ENCODE assay signal across 8 cellular contexts in genomic region chr2:169528271-169528701, GRCh38. TPM values are rescaled to one million over a fixed set of nuclear protein-coding genes. Genes with fewer than 3 reads are reported as not detected.
A peak's percentile ranks its signal among the peaks of the same experiment; 100 is the strongest.
DNase-seq lines count a peak whose midpoint lies in the region; ATAC-seq, FAIRE-seq and TF ChIP-seq lines count a peak whose summit lies in the region.

No MANE protein-coding gene starts in this region.

- H3K4me3 ChIP-seq in AG04450 (ENCODE audit: low read depth, low read length) (no peak overlapping the region), endothelial cell of umbilical vein (replicated peaks in 1 of 3; ENCODE audit: insufficient read depth in 1 of 3, low read depth in 1 of 3, low read length in 3 of 3) (no peak overlapping the region)

- H2AFZ ChIP-seq in endothelial cell of umbilical vein (ENCODE audit: low read depth, low read length), result no peak overlapping the region

- H3K9me3 Mint-ChIP-seq in activated CD8-positive, alpha-beta T cell treated with anti-CD3 and anti-CD28 coated beads, Interleukin-2, amount 10 ng/mL, durations not matched to agents 7 days and 5 days (ENCODE audit: insufficient read depth), result no peaks in the 10 kb centered on the region
- no peaks in the 10 kb centered on the region for H3K9me3 Mint-ChIP-seq in naive thymus-derived CD8-positive, alpha-beta T cell

- no peaks in the 10 kb centered on the region for H3K36me3 ChIP-seq in endothelial cell of umbilical vein (ENCODE audit: control insufficient read depth in 2 of 2, extremely low read depth in 1 of 2, insufficient read depth in 2 of 2, low read length in 2 of 2)

- H3K27me3 Mint-ChIP-seq in activated CD8-positive, alpha-beta T cell treated with anti-CD3 and anti-CD28 coated beads, Interleukin-2, amount 10 ng/mL, durations not matched to agents 7 days and 5 days (ENCODE audit: low read depth), result no peaks in the 10 kb centered on the region
- no peaks in the 10 kb centered on the region for H3K27me3 Mint-ChIP-seq in naive thymus-derived CD8-positive, alpha-beta T cell

- H3K4me1 Mint-ChIP-seq in activated CD8-positive, alpha-beta T cell treated with anti-CD3 and anti-CD28 coated beads, Interleukin-2, amount 10 ng/mL, durations not matched to agents 7 days and 5 days (ENCODE audit: low read depth), result no peaks in the 10 kb centered on the region
- peaks cover 0 to 1% (median 0%) of the 10 kb centered on the region in 4 donors for H3K4me1 Mint-ChIP-seq in naive thymus-derived CD8-positive, alpha-beta T cell

- no TSS peak for BruUV-seq in endothelial cell of umbilical vein (replicated peaks; lab: Mats Ljungman, UMichigan)

- peak; percentile 65 for ATAC-seq in HG03097 (IDR thresholded peaks at IDR 0.05; ENCODE audit: low FRiP score, unreplicated experiment)
- peak; percentile 94 for ATAC-seq in activated CD8-positive, alpha-beta T cell treated with anti-CD3 and anti-CD28 coated beads, Interleukin-2, amount 10 ng/mL, durations not matched to agents 7 days and 5 days
- ATAC-seq in naive thymus-derived CD8-positive, alpha-beta T cell, result peak; percentile 76 to 82
- ATAC-seq in stimulated activated naive CD8-positive, alpha-beta T cell treated with anti-CD3 and anti-CD28 coated beads, Interleukin-15, Interleukin-2, amounts not matched to agents 100 U/mL and 50 U/mL, for 24 hours, result peak; percentile 63

- no peaks in the 10 kb centered on the region for H3K79me2 ChIP-seq in endothelial cell of umbilical vein (ENCODE audit: control insufficient read depth, insufficient read depth, low read length)

- intact Hi-C loops in endothelial cell of umbilical vein (cut with micrococcal nuclease), result loop anchor here (1.0 kb wide), 3 partner anchors 76 to 400 kb away; no protein-coding TSS in a partner anchor

- TF ChIP-seq CTCF in AG04450 (IDR thresholded peaks at IDR 0.05; ENCODE audit: low read depth, low read length) (peak; percentile 86), endothelial cell of umbilical vein (IDR thresholded peaks at IDR 0.05; ENCODE audit: extremely low read depth in 1 of 2, insufficient read depth in 1 of 2, low read depth in 1 of 2, low read length in 2 of 2) (peak; percentile 76 to 80)

- no peak for DNase-seq in AG04450 (ENCODE audit: low read depth, low spot score)
- DNase-seq in GM18507 (ENCODE audit: extremely low spot score, insufficient read length, low read depth), result peak; percentile 11
- DNase-seq in NCI-H748 (lab: John Stamatoyannopoulos, UW; ENCODE audit: unreplicated experiment), result peak; percentile 72
- DNase-seq in activated CD8-positive, alpha-beta T cell treated with anti-CD3 and anti-CD28 coated beads, Interleukin-2, amount 10 ng/mL, durations not matched to agents 7 days and 5 days, result peak; percentile 82
- DNase-seq in endothelial cell of umbilical vein (ENCODE audit: low read depth, low spot score), result peak; percentile 68
- peak; percentile 43 to 79 (median 64) for DNase-seq in naive thymus-derived CD8-positive, alpha-beta T cell
- DNase-seq in stimulated activated naive CD8-positive, alpha-beta T cell treated with anti-CD3 and anti-CD28 coated beads, Interleukin-15, Interleukin-2, amounts not matched to agents 100 U/mL and 50 U/mL, for 24 hours, result peak; percentile 81

- H3K9me1 ChIP-seq in endothelial cell of umbilical vein (replicated peaks; ENCODE audit: control insufficient read depth, extremely low read depth, insufficient read depth, low read length), result no peaks in the 10 kb centered on the region

- FAIRE-seq in GM18507 (lab: Jason Lieb, UNC), result peak; percentile 91
- FAIRE-seq in endothelial cell of umbilical vein (lab: Jason Lieb, UNC), result peak; percentile 68

- H3K9me3 ChIP-seq in AG04450 (ENCODE audit: control insufficient read depth, insufficient read depth, low read length) (no peaks in the 10 kb centered on the region), endothelial cell of umbilical vein (replicated peaks; ENCODE audit: control insufficient read depth, insufficient read depth, low read length) (no peaks in the 10 kb centered on the region)

- CTCF ChIA-PET in AG04450 (lab: Charles Lee), result interaction anchor here (0.6 to 2.4 kb wide), 38 partner anchors 9 to 338 kb away, joined by 3 to 23 read pairs (median 4); partner anchors contain the start of genes BBS5 and KLHL41
- CTCF ChIA-PET in activated CD8-positive, alpha-beta T cell treated with anti-CD3 and anti-CD28 coated beads, Interleukin-2, amount 10 ng/mL, durations not matched to agents 7 days and 5 days (lab: Charles Lee), result interaction anchor here (0.6 to 1.5 kb wide), 16 partner anchors 9 to 400 kb away, joined by 3 to 6 read pairs (median 4); partner anchors contain the start of gene KLHL41
- CTCF ChIA-PET in endothelial cell of umbilical vein (lab: Charles Lee), result interaction anchor here (0.6 to 1.8 kb wide), 13 partner anchors 9 to 400 kb away, joined by 3 to 11 read pairs (median 4); partner anchors contain the start of gene KLHL41

- H3K9ac ChIP-seq in endothelial cell of umbilical vein (replicated peaks; ENCODE audit: extremely low read depth, insufficient read depth, low read length), result no peak overlapping the region

- H3K27ac ChIP-seq in AG04450 (ENCODE audit: low read depth, low read length) (no peak overlapping the region), endothelial cell of umbilical vein (ENCODE audit: insufficient read depth, low read depth, low read length) (no peak overlapping the region)

- H3K4me2 ChIP-seq in endothelial cell of umbilical vein (ENCODE audit: insufficient read depth, low read length), result no peak overlapping the region

- H4K20me1 ChIP-seq in endothelial cell of umbilical vein (replicated peaks; ENCODE audit: control insufficient read depth, extremely low read depth, insufficient read depth, low read length), result no peaks in the 10 kb centered on the region

- TF ChIP-seq POLR2A in endothelial cell of umbilical vein (IDR thresholded peaks at IDR 0.05; ENCODE audit: low read depth, low read length), result no peak

- no peak overlapping the region for H3K4me3 Mint-ChIP-seq in activated CD8-positive, alpha-beta T cell treated with anti-CD3 and anti-CD28 coated beads, Interleukin-2, amount 10 ng/mL, durations not matched to agents 7 days and 5 days
- no peak overlapping the region for H3K4me3 Mint-ChIP-seq in naive thymus-derived CD8-positive, alpha-beta T cell

- dilution Hi-C loops in endothelial cell of umbilical vein (cut with MboI; ENCODE audit: extremely low pct_ligation_motif_present, low sequenced_read_pairs), result no loop called here

- POLR2A ChIA-PET in AG04450 (lab: Yijun Ruan, JAX) (no interaction called here), endothelial cell of umbilical vein (lab: Charles Lee) (no interaction called here)
- POLR2A ChIA-PET in activated CD8-positive, alpha-beta T cell treated with anti-CD3 and anti-CD28 coated beads, Interleukin-2, amount 10 ng/mL, durations not matched to agents 7 days and 5 days (lab: Charles Lee), result no interaction called here
- POLR2A ChIA-PET in naive thymus-derived CD8-positive, alpha-beta T cell (lab: Charles Lee), result no interaction called here

- H3K27me3 ChIP-seq in AG04450 (ENCODE audit: control insufficient read depth, insufficient read depth, low read length) (no peaks in the 10 kb centered on the region), endothelial cell of umbilical vein (ENCODE audit: control insufficient read depth in 2 of 2, insufficient read depth in 2 of 2, low read length in 2 of 2) (no peaks in the 10 kb centered on the region)

- no peak overlapping the region for H3K27ac Mint-ChIP-seq in activated CD8-positive, alpha-beta T cell treated with anti-CD3 and anti-CD28 coated beads, Interleukin-2, amount 10 ng/mL, durations not matched to agents 7 days and 5 days
- peak overlapping the region in 2 of 10 donors; percentile 23 to 31 for H3K27ac Mint-ChIP-seq in naive thymus-derived CD8-positive, alpha-beta T cell

- no peaks in the 10 kb centered on the region for H3K4me1 ChIP-seq in endothelial cell of umbilical vein (ENCODE audit: control insufficient read depth, extremely low read depth, insufficient read depth, low read length)

- H3K36me3 Mint-ChIP-seq in activated CD8-positive, alpha-beta T cell treated with anti-CD3 and anti-CD28 coated beads, Interleukin-2, amount 10 ng/mL, durations not matched to agents 7 days and 5 days (ENCODE audit: low read depth), result peaks cover 18% of the 10 kb centered on the region
- H3K36me3 Mint-ChIP-seq in naive thymus-derived CD8-positive, alpha-beta T cell, result peaks cover 0 to 21% (median 0%) of the 10 kb centered on the region in 3 donors

RNA-seq across cellular contexts. Expression of gene KLHL41, which starts 18.8 kb away (rescaled TPM):
- 0.22 and 0.26 TPM in 2 replicates for polyA plus RNA-seq in AG04450 (2011; rRNA removed)
- 0.13 and 0.14 TPM in 2 replicates for polyA minus RNA-seq in AG04450 (2011; rRNA and poly(A)+ RNA removed)
- total RNA-seq in activated CD8-positive, alpha-beta T cell treated with anti-CD3 and anti-CD28 coated beads, Interleukin-2, amount 10 ng/mL, durations not matched to agents 7 days and 5 days, result not detected
- total RNA-seq in endothelial cell of umbilical vein, result 0.21 and 0.73 TPM in 2 replicates
- 0.05 and 0.08 TPM in 2 replicates for polyA plus RNA-seq in endothelial cell of umbilical vein
- polyA plus RNA-seq in endothelial cell of umbilical vein (2011; cell fraction: cytosol; rRNA removed), result 0.05 and 0.13 TPM in 2 replicates
- 0.42 and 0.70 TPM in 2 replicates for polyA plus RNA-seq in endothelial cell of umbilical vein (2011; cell fraction: nucleus; rRNA removed)
- polyA plus RNA-seq in endothelial cell of umbilical vein (2012), result 0.16 and 0.19 TPM in 2 replicates
- 0.15 and 0.32 TPM in 2 replicates for polyA minus RNA-seq in endothelial cell of umbilical vein
- polyA minus RNA-seq in endothelial cell of umbilical vein (2011; cell fraction: cytosol; rRNA and poly(A)+ RNA removed), result not detected
- 0.24 and 0.29 TPM in 2 replicates for polyA minus RNA-seq in endothelial cell of umbilical vein (2011; cell fraction: nucleus; rRNA and poly(A)+ RNA removed)
- not detected for total RNA-seq in naive thymus-derived CD8-positive, alpha-beta T cell
- polyA plus RNA-seq in naive thymus-derived CD8-positive, alpha-beta T cell, result under 1 TPM in 1 of 3 donors, not detected in 2; 0.09 TPM

RNA-seq across cellular contexts. Expression of gene FASTKD1, which starts 45.4 kb away (rescaled TPM):
- polyA plus RNA-seq in AG04450 (2011; rRNA removed), result 15.8 and 23.1 TPM in 2 replicates
- 7.4 and 12.2 TPM in 2 replicates for polyA minus RNA-seq in AG04450 (2011; rRNA and poly(A)+ RNA removed)
- 10 to 100 TPM; 42.1 to 52.0 TPM for total RNA-seq in activated CD8-positive, alpha-beta T cell treated with anti-CD3 and anti-CD28 coated beads, Interleukin-2, amount 10 ng/mL, durations not matched to agents 7 days and 5 days
- total RNA-seq in endothelial cell of umbilical vein, result 32.2 and 33.4 TPM in 2 replicates
- 6.3 and 8.9 TPM in 2 replicates for polyA plus RNA-seq in endothelial cell of umbilical vein
- polyA plus RNA-seq in endothelial cell of umbilical vein (2011; cell fraction: cytosol; rRNA removed), result 9.0 and 10.6 TPM in 2 replicates
- polyA plus RNA-seq in endothelial cell of umbilical vein (2011; cell fraction: nucleus; rRNA removed), result 35.1 and 45.9 TPM in 2 replicates
- polyA plus RNA-seq in endothelial cell of umbilical vein (2012), result 24.9 and 30.5 TPM in 2 replicates
- polyA minus RNA-seq in endothelial cell of umbilical vein, result 15.8 and 16.1 TPM in 2 replicates
- polyA minus RNA-seq in endothelial cell of umbilical vein (2011; cell fraction: cytosol; rRNA and poly(A)+ RNA removed), result 4.9 TPM
- 21.4 and 34.8 TPM in 2 replicates for polyA minus RNA-seq in endothelial cell of umbilical vein (2011; cell fraction: nucleus; rRNA and poly(A)+ RNA removed)
- total RNA-seq in naive thymus-derived CD8-positive, alpha-beta T cell, result 10 to 100 TPM; 25.3 to 26.8 TPM
- polyA plus RNA-seq in naive thymus-derived CD8-positive, alpha-beta T cell, result 10 to 100 TPM; 10.8 to 17.3 (median 16.5) TPM

RNA-seq across cellular contexts. Expression of gene BBS5, which starts 49.0 kb away (rescaled TPM):
- polyA plus RNA-seq in AG04450 (2011; rRNA removed), result 2.0 and 2.1 TPM in 2 replicates
- 4.5 and 5.8 TPM in 2 replicates for polyA minus RNA-seq in AG04450 (2011; rRNA and poly(A)+ RNA removed)
- total RNA-seq in activated CD8-positive, alpha-beta T cell treated with anti-CD3 and anti-CD28 coated beads, Interleukin-2, amount 10 ng/mL, durations not matched to agents 7 days and 5 days, result 1 to 10 TPM; 1.9 to 2.2 TPM
- 4.1 and 5.6 TPM in 2 replicates for total RNA-seq in endothelial cell of umbilical vein
- polyA plus RNA-seq in endothelial cell of umbilical vein, result 2.4 and 2.9 TPM in 2 replicates
- polyA plus RNA-seq in endothelial cell of umbilical vein (2011; cell fraction: cytosol; rRNA removed), result 2.0 and 2.5 TPM in 2 replicates
- polyA plus RNA-seq in endothelial cell of umbilical vein (2011; cell fraction: nucleus; rRNA removed), result 4.1 and 5.1 TPM in 2 replicates
- 4.3 and 5.3 TPM in 2 replicates for polyA plus RNA-seq in endothelial cell of umbilical vein (2012)
- polyA minus RNA-seq in endothelial cell of umbilical vein, result 1.5 and 3.5 TPM in 2 replicates
- not detected for polyA minus RNA-seq in endothelial cell of umbilical vein (2011; cell fraction: cytosol; rRNA and poly(A)+ RNA removed)
- 5.0 and 6.6 TPM in 2 replicates for polyA minus RNA-seq in endothelial cell of umbilical vein (2011; cell fraction: nucleus; rRNA and poly(A)+ RNA removed)
- 1 to 10 TPM; 2.4 to 4.1 TPM for total RNA-seq in naive thymus-derived CD8-positive, alpha-beta T cell
- 1 to 10 TPM; 1.0 to 1.4 (median 1.3) TPM for polyA plus RNA-seq in naive thymus-derived CD8-positive, alpha-beta T cell

RNA-seq across cellular contexts. Expression of gene PPIG, which starts 55.9 kb away (rescaled TPM):
- 26.9 and 47.1 TPM in 2 replicates for polyA plus RNA-seq in AG04450 (2011; rRNA removed)
- 10.8 and 16.3 TPM in 2 replicates for polyA minus RNA-seq in AG04450 (2011; rRNA and poly(A)+ RNA removed)
- total RNA-seq in activated CD8-positive, alpha-beta T cell treated with anti-CD3 and anti-CD28 coated beads, Interleukin-2, amount 10 ng/mL, durations not matched to agents 7 days and 5 days, result 10 to 100 TPM; 56.6 to 62.0 TPM
- total RNA-seq in endothelial cell of umbilical vein, result 36.7 and 44.9 TPM in 2 replicates
- polyA plus RNA-seq in endothelial cell of umbilical vein, result 7.4 and 13.4 TPM in 2 replicates
- 19.2 and 19.8 TPM in 2 replicates for polyA plus RNA-seq in endothelial cell of umbilical vein (2011; cell fraction: cytosol; rRNA removed)
- 22.9 and 46.1 TPM in 2 replicates for polyA plus RNA-seq in endothelial cell of umbilical vein (2011; cell fraction: nucleus; rRNA removed)
- polyA plus RNA-seq in endothelial cell of umbilical vein (2012), result 38.8 and 47.1 TPM in 2 replicates
- polyA minus RNA-seq in endothelial cell of umbilical vein, result 9.7 and 11.7 TPM in 2 replicates
- polyA minus RNA-seq in endothelial cell of umbilical vein (2011; cell fraction: cytosol; rRNA and poly(A)+ RNA removed), result 11.5 TPM
- polyA minus RNA-seq in endothelial cell of umbilical vein (2011; cell fraction: nucleus; rRNA and poly(A)+ RNA removed), result 23.0 and 31.3 TPM in 2 replicates
- total RNA-seq in naive thymus-derived CD8-positive, alpha-beta T cell, result 10 to 100 TPM; 82.7 to 86.0 TPM
- polyA plus RNA-seq in naive thymus-derived CD8-positive, alpha-beta T cell, result 10 to 100 TPM; 63.4 to 88.2 (median 70.9) TPM
